8 cellular contexts compared by ENCODE assay signal in genomic region chr20:32109392-32110172, GRCh38.
DNase-seq lines count a peak whose midpoint lies in the region; ATAC-seq lines count a peak whose summit lies in the region.

Gene TM9SF4 (plus strand): TSS chr20:32109714. CDS start chr20:32109741, 27 bp downstream.

- DNase-seq in Ammon's horn (ENCODE audit: low spot score) (peak; percentile 93), GM19238 (ENCODE audit: insufficient read length, low spot score) (peak; percentile 86), NCI-H524 (lab: John Stamatoyannopoulos, UW) (peak; percentile 97), kidney glomerular epithelial cell (lab: John Stamatoyannopoulos, UW) (peak; percentile 87)
- DNase-seq in activated CD4-positive, alpha-beta T cell treated with anti-CD3 and anti-CD28 coated beads for 4 hours, result peak; percentile 90 to 93
- DNase-seq in stimulated activated CD4-positive, alpha-beta T cell treated with anti-CD3 and anti-CD28 coated beads, Interleukin-1b, Interleukin-23, amount 100 ng/mL, for 1 hour (ENCODE audit: low read depth in 2 of 2), result peak; percentile 73 to 77

- peak within 1 kb of the TSS; percentile 99 for H3K27ac ChIP-seq in cingulate gyrus (ENCODE audit: low read depth, low read length)

- peak; percentile 80 for ATAC-seq in HG03442 (IDR thresholded peaks at IDR 0.05; ENCODE audit: unreplicated experiment)

Comparison
In these comparisons a context has a peak if more than half of its experiments do, and no peak if none do; other contexts are left out.
1. Peak in every context shown above with its lines: DNase-seq, ATAC-seq and H3K27ac ChIP-seq.